16 cellular contexts compared by ENCODE assay signal in genomic region chr9:114583776-114584175, GRCh38. TPM values are rescaled to one million over a fixed set of nuclear protein-coding genes. Genes with fewer than 3 reads are reported as not detected.
DNase-seq lines count a peak whose midpoint lies in the region; ATAC-seq and TF ChIP-seq lines count a peak whose summit lies in the region.
"Had no signal": no experiment of that assay in that cellular context is flagged by ENCODE, and none has a peak within 500 bp of the region (broad histone marks: within the 10 kb centered on the region; RNA-seq: fewer than 3 reads in every experiment).

No MANE protein-coding gene starts in this region.

- ATAC-seq in natural killer cell treated with Interleukin-12 subunit alpha and Interleukin-12 subunit beta and Interleukin-15 and Interleukin-18, amount 100 ng/mL, for 72 hours = no peak

- peak overlapping the region; percentile 48 for H2AFZ ChIP-seq in osteoblast (ENCODE audit: low read length)

- H3K27ac Mint-ChIP-seq in natural killer cell treated with Interleukin-12 subunit alpha and Interleukin-12 subunit beta and Interleukin-15 and Interleukin-18, amount 100 ng/mL, for 72 hours = no peak overlapping the region
- H3K27ac Mint-ChIP-seq: B cell; CD4-positive, alpha-beta memory T cell had no signal

- no peak overlapping the region for H3K4me2 ChIP-seq in osteoblast (ENCODE audit: insufficient read depth, low read length)

- H3K27ac ChIP-seq in HUES48 (ENCODE audit: low read depth, low read length) (peak overlapping the region; percentile 93), SK-N-MC (0 out of 2 replicates have a peak overlapping the region, but pooled peaks have one; percentile 19), osteoblast (ENCODE audit: low read depth, low read length) (no peak overlapping the region), brain microvascular endothelial cell (no peak overlapping the region)

- DNase-seq in SK-N-MC (ENCODE audit: low read depth, low spot score) = no peak
- peak; percentile 41 for DNase-seq in iPS DF 4.7 (ENCODE audit: extremely low read depth, low spot score)
- DNase-seq in osteoblast (ENCODE audit: insufficient read length, low spot score, missing footprints) = no peak
- no peak for DNase-seq in brain microvascular endothelial cell
- no peak for DNase-seq in NCI-H146 treated with DMSO at 0.1 percent for 48 hours (lab: John Stamatoyannopoulos, UW; ENCODE audit: unreplicated experiment)
- DNase-seq in hippocampal formation (lab: John Stamatoyannopoulos, UW) = no peak
- no peak for DNase-seq in natural killer cell treated with Interleukin-12 subunit alpha and Interleukin-12 subunit beta and Interleukin-15 and Interleukin-18, amount 100 ng/mL, for 72 hours (ENCODE audit: low spot score)
- DNase-seq: ACHN; CD4-positive, alpha-beta memory T cell; DND-41; GF-D8; NCI-H1048; NCI-H1694 treated with DMSO at 0.1 percent for 48 hours; SIG-M5 had no signal

- in situ Hi-C loops in brain microvascular endothelial cell (cut with HindIII; ENCODE audit: low pct_ligation_motif_present, low sequenced_read_pairs) = no loop called here

- H3K4me3 Mint-ChIP-seq in natural killer cell treated with Interleukin-12 subunit alpha and Interleukin-12 subunit beta and Interleukin-15 and Interleukin-18, amount 100 ng/mL, for 72 hours = no peak overlapping the region
- H3K4me3 Mint-ChIP-seq: B cell; CD4-positive, alpha-beta memory T cell had no signal

- H3K36me3 Mint-ChIP-seq in natural killer cell treated with Interleukin-12 subunit alpha and Interleukin-12 subunit beta and Interleukin-15 and Interleukin-18, amount 100 ng/mL, for 72 hours = peaks cover 11% of the 10 kb centered on the region

- H3K79me2 ChIP-seq in osteoblast (ENCODE audit: insufficient read depth, low read length) = peaks cover 12% of the 10 kb centered on the region

- H3K4me1 ChIP-seq in HUES48 (ENCODE audit: control insufficient read depth, insufficient read depth, low read length) (peaks cover 27% of the 10 kb centered on the region), osteoblast (ENCODE audit: insufficient read depth, low read length) (peaks cover 9% of the 10 kb centered on the region)

- H3K9ac ChIP-seq in HUES48 (ENCODE audit: low read depth, low read length) = peak overlapping the region; percentile 6; the same call in 1 of the 2 replicates
- H3K9ac ChIP-seq in SK-N-MC (ENCODE audit: insufficient read length) = peak overlapping the region; percentile 20

- peaks cover 8% of the 10 kb centered on the region for H4K20me1 ChIP-seq in osteoblast (ENCODE audit: insufficient read depth, low read length)

- H3K9me3 ChIP-seq in HUES48 (ENCODE audit: control insufficient read depth, insufficient read depth, low read length) (no peaks in the 10 kb centered on the region), SK-N-MC (ENCODE audit: low read depth, low read length) (no peaks in the 10 kb centered on the region), osteoblast (ENCODE audit: low read depth, low read length) (no peaks in the 10 kb centered on the region)

- no peaks in the 10 kb centered on the region for H3K9me3 Mint-ChIP-seq in natural killer cell treated with Interleukin-12 subunit alpha and Interleukin-12 subunit beta and Interleukin-15 and Interleukin-18, amount 100 ng/mL, for 72 hours
- H3K9me3 Mint-ChIP-seq: CD4-positive, alpha-beta memory T cell had no signal

- no peak for TF ChIP-seq CTCF in osteoblast (IDR thresholded peaks at IDR 0.05; ENCODE audit: extremely low read depth, low read depth, low read length)
- TF ChIP-seq CTCF in brain microvascular endothelial cell (IDR thresholded peaks at IDR 0.05; ENCODE audit: low read depth, low read length, missing control alignments) = no peak

- H3K4me1 Mint-ChIP-seq in natural killer cell treated with Interleukin-12 subunit alpha and Interleukin-12 subunit beta and Interleukin-15 and Interleukin-18, amount 100 ng/mL, for 72 hours (ENCODE audit: low read depth in 2 of 2) = peaks cover 16 to 19% of the 10 kb centered on the region in 2 donors

- H3K27me3 Mint-ChIP-seq in natural killer cell treated with Interleukin-12 subunit alpha and Interleukin-12 subunit beta and Interleukin-15 and Interleukin-18, amount 100 ng/mL, for 72 hours = peaks cover 0 to 5% of the 10 kb centered on the region in 2 donors
- H3K27me3 Mint-ChIP-seq: B cell had no signal

- no peak overlapping the region for H3K4me3 ChIP-seq in HUES48 (ENCODE audit: low read depth, low read length)
- no peak overlapping the region for H3K4me3 ChIP-seq in SK-N-MC
- H3K4me3 ChIP-seq in osteoblast (ENCODE audit: insufficient read depth, low read length) = no peak overlapping the region
- no peak overlapping the region for H3K4me3 ChIP-seq in brain microvascular endothelial cell (ENCODE audit: low read depth, low read length)

- no peaks in the 10 kb centered on the region for H3K36me3 ChIP-seq in HUES48 (ENCODE audit: control insufficient read depth, insufficient read depth, low read length)
- no peaks in the 10 kb centered on the region for H3K36me3 ChIP-seq in SK-N-MC (ENCODE audit: insufficient read depth, low read length)
- no peaks in the 10 kb centered on the region for H3K36me3 ChIP-seq in osteoblast (ENCODE audit: insufficient read depth, low read length)
- no peaks in the 10 kb centered on the region for H3K36me3 ChIP-seq in brain microvascular endothelial cell (replicated peaks)

- H3K27me3 ChIP-seq in HUES48 (ENCODE audit: control insufficient read depth, insufficient read depth, low read length) (no peaks in the 10 kb centered on the region), osteoblast (ENCODE audit: insufficient read depth, low read length) (no peaks in the 10 kb centered on the region), brain microvascular endothelial cell (replicated peaks) (no peaks in the 10 kb centered on the region)

RNA-seq across cellular contexts. Expression of gene ATP6V1G1, which starts 3.8 kb away (rescaled TPM):
- total RNA-seq in osteoblast = 89.6 and 98.8 TPM in 2 replicates
- 10 to 100 TPM; 21.2 to 33.4 TPM for total RNA-seq in natural killer cell treated with Interleukin-12 subunit alpha and Interleukin-12 subunit beta and Interleukin-15 and Interleukin-18, amount 100 ng/mL, for 72 hours

RNA-seq across cellular contexts. Expression of gene TMEM268, which starts 27.3 kb away (rescaled TPM):
- 12.3 and 13.8 TPM in 2 replicates for total RNA-seq in osteoblast
- total RNA-seq in natural killer cell treated with Interleukin-12 subunit alpha and Interleukin-12 subunit beta and Interleukin-15 and Interleukin-18, amount 100 ng/mL, for 72 hours = 10 to 100 TPM; 14.6 to 24.2 TPM

Comparison
In these comparisons a context has a peak if more than half of its experiments do, and no peak if none do; other contexts are left out.
1. H3K27ac ChIP-seq: peak in HUES48 (single experiment) and SK-N-MC (single experiment); none in osteoblast (single experiment) and brain microvascular endothelial cell (single experiment).